ENCODE assay signal across 22 cellular contexts in the genomic region with DNA sequence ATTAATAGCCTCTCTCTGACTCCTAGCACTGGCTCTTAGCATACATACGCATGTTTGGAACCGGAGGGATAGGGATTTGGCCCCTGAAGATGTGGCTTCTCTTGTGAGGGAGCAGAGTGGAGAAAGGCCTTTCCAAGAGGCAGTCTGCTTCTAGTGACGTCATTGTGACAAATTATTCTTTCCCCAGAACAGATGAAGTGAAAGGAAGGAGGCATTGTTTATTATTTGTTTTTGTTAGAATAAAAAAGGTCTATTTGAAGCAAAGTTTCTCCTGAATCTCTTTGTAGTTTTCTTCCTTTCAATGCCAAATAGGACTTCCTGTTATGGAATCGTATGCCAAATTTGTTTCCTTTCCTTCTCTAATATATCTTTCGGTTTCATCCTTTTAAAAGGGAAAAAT.
DNase-seq lines count a peak whose midpoint lies in the region; ATAC-seq, FAIRE-seq and TF ChIP-seq lines count a peak whose summit lies in the region.
"Had no signal": no experiment of that assay in that cellular context is flagged by ENCODE, and none has a peak within 500 bp of the region (broad histone marks: within the 10 kb centered on the region; RNA-seq: fewer than 3 reads in every experiment).

No MANE protein-coding gene starts in this region.

- peaks cover 12% of the 10 kb centered on the region for H3K9me2 ChIP-seq in GM23338 (ENCODE audit: insufficient read depth)

- H4K91ac ChIP-seq in mesenchymal stem cell (ENCODE audit: low read length): no peak overlapping the region

- no peaks in the 10 kb centered on the region for H3K79me1 ChIP-seq in mesenchymal stem cell (replicated peaks; ENCODE audit: low read length, poor library complexity, severe bottlenecking)

- no peak for TF ChIP-seq RAD21 in K562 (CRISPR knock-in tag; conservative IDR thresholded peaks at IDR 0.05 in 1 of 2, IDR thresholded peaks at IDR 0.05 in 1 of 2)

- H4K20me1 ChIP-seq in GM23338 (replicated peaks; ENCODE audit: insufficient read depth) (no peaks in the 10 kb centered on the region), K562 (replicated peaks; ENCODE audit: control insufficient read depth, insufficient read depth, low read length) (no peaks in the 10 kb centered on the region)

- no peak overlapping the region for H3K4ac ChIP-seq in mesenchymal stem cell (ENCODE audit: low read depth in 1 of 2, low read length in 2 of 2)

- no peak for TF ChIP-seq EP300 in K562 (IDR thresholded peaks at IDR 0.05; ENCODE audit: low read length)
- TF ChIP-seq EP300 in sigmoid colon (IDR thresholded peaks at IDR 0.05): no peak

- no peak overlapping the region for H3K14ac ChIP-seq in mesenchymal stem cell (ENCODE audit: low read length in 2 of 2)

- H3F3A ChIP-seq in GM23338 (replicated peaks; ENCODE audit: low read depth): no peaks in the 10 kb centered on the region

- H3K27me3 ChIP-seq in GM23338 (ENCODE audit: insufficient read depth) (no peaks in the 10 kb centered on the region), K562 (ENCODE audit: control insufficient read depth in 2 of 2, insufficient read depth in 2 of 2, low read length in 2 of 2) (no peaks in the 10 kb centered on the region), mesenchymal stem cell (ENCODE audit: control insufficient read depth in 1 of 2, insufficient read depth in 1 of 2, low read length in 2 of 2) (no peaks in the 10 kb centered on the region), sigmoid colon (no peaks in the 10 kb centered on the region), brain microvascular endothelial cell (replicated peaks) (no peaks in the 10 kb centered on the region)
- H3K27me3 ChIP-seq: MG63 had no signal

- TF ChIP-seq POLR2A in K562 (conservative IDR thresholded peaks at IDR 0.05) (no peak), sigmoid colon (IDR thresholded peaks at IDR 0.05) (no peak)

- H3K4me3 ChIP-seq in GM23338 (no peak overlapping the region), K562 (no peak overlapping the region), mesenchymal stem cell (ENCODE audit: insufficient read depth in 1 of 2, low read depth in 1 of 2, low read length in 2 of 2) (peak overlapping the region in 1 of 2 experiments; percentile 10), sigmoid colon (no peak overlapping the region), brain microvascular endothelial cell (ENCODE audit: low read depth, low read length) (no peak overlapping the region)
- H3K4me3 ChIP-seq: MG63 had no signal

- peak overlapping the region; percentile 50; the same call in 1 of the 2 replicates for H3K27ac Mint-ChIP-seq in GM23338
- H3K27ac Mint-ChIP-seq: CD8-positive, alpha-beta T cell had no signal

- no peak for FAIRE-seq in K562 (lab: Jason Lieb, UNC)
- FAIRE-seq: G401.6, H54 had no signal

- peaks cover 19% of the 10 kb centered on the region for H3K9me3 Mint-ChIP-seq in GM23338

- no peak overlapping the region for H2BK15ac ChIP-seq in mesenchymal stem cell (ENCODE audit: low read depth, poor library complexity, severe bottlenecking)

- peak overlapping the region; percentile 19; the same call in 1 of the 2 replicates for H3K4me2 ChIP-seq in GM23338
- H3K4me2 ChIP-seq in K562 (ENCODE audit: insufficient read depth, low read length): no peak overlapping the region
- no peak overlapping the region for H3K4me2 ChIP-seq in mesenchymal stem cell (ENCODE audit: low read length, poor library complexity, severe bottlenecking)

- no peak overlapping the region for H2BK120ac ChIP-seq in mesenchymal stem cell (ENCODE audit: low read depth, low read length)

- H3K79me2 ChIP-seq in GM23338 (replicated peaks; ENCODE audit: insufficient read depth) (no peaks in the 10 kb centered on the region), K562 (ENCODE audit: control insufficient read depth, insufficient read depth, low read length) (no peaks in the 10 kb centered on the region)

- intact Hi-C loops in K562 (cut with micrococcal nuclease) (no loop called here), sigmoid colon (cut with DNase I) (no loop called here), posterior vena cava (cut with DNase I) (no loop called here)

- TF ChIP-seq CTCF in GM23338 (conservative IDR thresholded peaks at IDR 0.05; ENCODE audit: low read depth in 2 of 2) (no peak), K562 (IDR thresholded peaks at IDR 0.05 in 2 of 3, conservative IDR thresholded peaks at IDR 0.05 in 1 of 3; ENCODE audit: insufficient read depth in 2 of 3, low read depth in 1 of 3, low read length in 3 of 3) (no peak), sigmoid colon (IDR thresholded peaks at IDR 0.05) (no peak), brain microvascular endothelial cell (IDR thresholded peaks at IDR 0.05; ENCODE audit: low read depth, low read length, missing control alignments) (no peak)

- H3K27me3 Mint-ChIP-seq in GM23338 (ENCODE audit: insufficient read depth, low read depth, poor library complexity): peaks cover 3% of the 10 kb centered on the region

- CTCF ChIA-PET in K562 (lab: Yijun Ruan, JAX; ENCODE audit: low intra/inter-chr PET ratio): no interaction called here

- no peak overlapping the region for H4K8ac ChIP-seq in mesenchymal stem cell (ENCODE audit: low read length)

- peaks cover 14% of the 10 kb centered on the region for H3K4me1 Mint-ChIP-seq in GM23338

- no peak overlapping the region for H2BK12ac ChIP-seq in mesenchymal stem cell (ENCODE audit: low read length in 2 of 2)

- BruUV-seq in K562 (replicated peaks; lab: Mats Ljungman, UMichigan): no TSS peak

- in situ Hi-C loops in K562 (cut with MboI): no loop called here
- in situ Hi-C loops in brain microvascular endothelial cell (cut with HindIII; ENCODE audit: low pct_ligation_motif_present, low sequenced_read_pairs): no loop called here

- H3K18ac ChIP-seq in mesenchymal stem cell (ENCODE audit: low read depth in 1 of 2, low read length in 2 of 2): no peak overlapping the region

- H3K4me3 Mint-ChIP-seq in GM23338: no peak overlapping the region
- H3K4me3 Mint-ChIP-seq: CD8-positive, alpha-beta T cell had no signal

- POLR2A ChIA-PET in K562 (lab: Yijun Ruan, JAX): no interaction called here

- 3% methylated on average over 5 of the region's 5 CpGs for WGBS in K562 (ENCODE audit: insufficient coverage, low coverage, missing lambda C conversion rate)
- WGBS in mesenchymal stem cell: 67% methylated on average over 5 of the region's 5 CpGs
- WGBS in sigmoid colon, 2 donors: 51 to 76% methylated on average over 5 of the region's 5 CpGs

- no peak overlapping the region for H2AK5ac ChIP-seq in mesenchymal stem cell (ENCODE audit: low read length, severe bottlenecking)

- H3K36me3 ChIP-seq in GM23338 (ENCODE audit: insufficient read depth) (no peaks in the 10 kb centered on the region), K562 (ENCODE audit: control insufficient read depth, insufficient read depth, low read length) (no peaks in the 10 kb centered on the region), mesenchymal stem cell (ENCODE audit: control insufficient read depth in 1 of 2, insufficient read depth in 2 of 2, low read depth in 1 of 2, low read length in 2 of 2) (no peaks in the 10 kb centered on the region), sigmoid colon (no peaks in the 10 kb centered on the region), brain microvascular endothelial cell (replicated peaks) (no peaks in the 10 kb centered on the region)
- H3K36me3 ChIP-seq: MG63 had no signal

- H3K36me3 Mint-ChIP-seq in GM23338 (ENCODE audit: low read depth): peaks cover 17% of the 10 kb centered on the region
- H3K36me3 Mint-ChIP-seq: CD8-positive, alpha-beta T cell had no signal

- ATAC-seq in GM23338: no peak
- ATAC-seq in K562: no peak
- ATAC-seq in HG02642 (IDR thresholded peaks at IDR 0.05; ENCODE audit: poor library complexity, unreplicated experiment): no peak
- ATAC-seq: CD8-positive, alpha-beta T cell; Right ventricle myocardium inferior had no signal

- peak overlapping the region; percentile 7; the same call in 1 of the 2 replicates for H3K27ac ChIP-seq in GM23338 (ENCODE audit: low read depth)
- H3K27ac ChIP-seq in K562 (ENCODE audit: extremely low read depth, low read depth, low read length): no peak overlapping the region
- no peak overlapping the region for H3K27ac ChIP-seq in mesenchymal stem cell (ENCODE audit: low read length, poor library complexity, severe bottlenecking)
- H3K27ac ChIP-seq in sigmoid colon: peak overlapping the region in 3 of 4 donors; percentile 3 to 40 (median 19)
- H3K27ac ChIP-seq in brain microvascular endothelial cell: no peak overlapping the region

- H3K9me1 ChIP-seq in K562 (ENCODE audit: control insufficient read depth, insufficient read depth, low read length): no peaks in the 10 kb centered on the region

- H3K4me1 ChIP-seq in GM23338 (ENCODE audit: insufficient read depth): peaks cover 19% of the 10 kb centered on the region
- no peaks in the 10 kb centered on the region for H3K4me1 ChIP-seq in K562 (replicated peaks in 1 of 2; ENCODE audit: control insufficient read depth in 2 of 2, insufficient read depth in 2 of 2, low read length in 2 of 2)
- H3K4me1 ChIP-seq in mesenchymal stem cell (ENCODE audit: control insufficient read depth, insufficient read depth, low read depth, low read length): no peaks in the 10 kb centered on the region
- peaks cover 0 to 5% (median 0%) of the 10 kb centered on the region in 4 donors for H3K4me1 ChIP-seq in sigmoid colon

- H2AFZ ChIP-seq in GM23338 (peak overlapping the region; percentile 61; the same call in 1 of the 2 replicates), K562 (ENCODE audit: low read depth, low read length) (no peak overlapping the region), mesenchymal stem cell (ENCODE audit: low read depth, low read length) (no peak overlapping the region)

- no peaks in the 10 kb centered on the region for H3K9me3 ChIP-seq in K562 (replicated peaks; ENCODE audit: control insufficient read depth, insufficient read depth, low read depth, low read length)
- no peaks in the 10 kb centered on the region for H3K9me3 ChIP-seq in mesenchymal stem cell (ENCODE audit: control insufficient read depth, low read length)
- H3K9me3 ChIP-seq in sigmoid colon: peaks cover 0 to 3% (median 0%) of the 10 kb centered on the region in 4 donors
- H3K9me3 ChIP-seq: MG63 had no signal

- DNase-seq in GM23338 (ENCODE audit: low spot score): no peak
- DNase-seq in K562 (ENCODE audit: extremely low read depth in 1 of 4, low spot score in 3 of 4): no peak
- DNase-seq in mesenchymal stem cell: no peak
- no peak for DNase-seq in sigmoid colon
- no peak for DNase-seq in NK-92 (lab: John Stamatoyannopoulos, UW; ENCODE audit: unreplicated experiment)
- DNase-seq in brain microvascular endothelial cell: no peak
- no peak for DNase-seq in posterior vena cava (ENCODE audit: low spot score)
- DNase-seq: 8988T; C1 segment of cervical spinal cord; Calu3; CD8-positive, alpha-beta T cell; MG63; NCI-H1092; NCI-H1436; NCI-H1930; NCI-H69; NK-92 treated with Interleukin-12 subunit alpha and Interleukin-12 subunit beta, amount 100 ng/mL, for 24 hours; SW 1271 had no signal

- no peak overlapping the region for H2BK5ac ChIP-seq in mesenchymal stem cell (ENCODE audit: low read depth, low read length, poor library complexity, severe bottlenecking)

- H3K23ac ChIP-seq in mesenchymal stem cell (ENCODE audit: low read length in 2 of 2): no peak overlapping the region

- H3K9ac ChIP-seq in K562 (ENCODE audit: insufficient read depth in 1 of 2, low read depth in 2 of 2, low read length in 2 of 2) (no peak overlapping the region), mesenchymal stem cell (ENCODE audit: low read length) (peak overlapping the region; percentile 16)

TF ChIP-seq in K562, 482 proteins besides CTCF, POLR2A, EP300 and RAD21 (continues in another document):
- TF ChIP-seq ZNF584 (CRISPR knock-in tag; IDR thresholded peaks at IDR 0.05; ENCODE audit: low read depth): no peak

Comparison
In these comparisons a context has a peak if more than half of its experiments do, and no peak if none do; other contexts are left out.
1. H3K27ac ChIP-seq: peak in GM23338 (single experiment) and sigmoid colon (3 of 4); none in K562 (single experiment), mesenchymal stem cell (single experiment) and brain microvascular endothelial cell (single experiment).